In genomic region chr7:129383542-129384132, GRCh38 we compare ENCODE assay signal across 28 cellular contexts.
"Had no signal": no experiment of that assay in that cellular context is flagged by ENCODE, and none has a peak within 500 bp of the region (broad histone marks: within the 10 kb centered on the region; RNA-seq: fewer than 3 reads in every experiment).

No MANE protein-coding gene starts in this region.

- H3K36me3 ChIP-seq: prostate gland, right atrium auricular region had no signal

- H3K4me1 Mint-ChIP-seq: immature natural killer cell; mesothelial cell of epicardium; naive B cell; nephron progenitor cell; stimulated activated memory B cell treated with anti-CD40 and anti-IgM and Interleukin-4, amounts not matched to agents 10 μg/mL and 1 μg/mL and 100 μg/mL, for 72 hours had no signal

- H3K9me3 Mint-ChIP-seq: effector memory CD8-positive, alpha-beta T cell; immature natural killer cell; mesothelial cell of epicardium; naive B cell; nephron progenitor cell; stimulated activated memory B cell treated with anti-CD40 and anti-IgM and Interleukin-4, amounts not matched to agents 10 μg/mL and 1 μg/mL and 100 μg/mL, for 72 hours; type B pancreatic cell had no signal

- DNase-seq: cortex of kidney; effector memory CD8-positive, alpha-beta T cell; erythroblast; hypothalamus; immature natural killer cell; islet precursor cell; kidney glomerular epithelial cell; left colon; left ventricle myocardium superior; mesenchymal stem cell; mucosa of descending colon; naive B cell; nephron progenitor cell; nucleus accumbens; sigmoid colon; stimulated activated CD4-positive, alpha-beta T cell treated with anti-CD3 and anti-CD28 coated beads, Interleukin-2, amount 100 ng/mL, for 24 hours; stimulated activated CD4-positive, alpha-beta T cell treated with anti-CD3 and anti-CD28 coated beads, Interleukin-4, amount 100 ng/mL, for 24 hours; stimulated activated naive CD8-positive, alpha-beta T cell treated with anti-CD3 and anti-CD28 coated beads, Interleukin-15, Interleukin-2, amounts not matched to agents 100 U/mL and 50 U/mL, for 24 hours; substantia nigra; testis; tibial artery had no signal

- H3K4me3 ChIP-seq: lung, mucosa of descending colon, prostate gland, right atrium auricular region, sigmoid colon, testis, tibial artery had no signal

- H3K27me3 Mint-ChIP-seq: effector memory CD8-positive, alpha-beta T cell; naive B cell; stimulated activated memory B cell treated with anti-CD40 and anti-IgM and Interleukin-4, amounts not matched to agents 10 μg/mL and 1 μg/mL and 100 μg/mL, for 72 hours; type B pancreatic cell had no signal

- H3K27ac Mint-ChIP-seq: effector memory CD8-positive, alpha-beta T cell; immature natural killer cell; mesothelial cell of epicardium; nephron progenitor cell; stimulated activated memory B cell treated with anti-CD40 and anti-IgM and Interleukin-4, amounts not matched to agents 10 μg/mL and 1 μg/mL and 100 μg/mL, for 72 hours; type B pancreatic cell had no signal

- H3K9me3 ChIP-seq: mucosa of descending colon, prostate gland, right atrium auricular region, sigmoid colon, testis, tibial artery had no signal

- H3K27me3 ChIP-seq: right atrium auricular region, sigmoid colon, testis, tibial artery had no signal

- H3K27ac ChIP-seq: prostate gland, right atrium auricular region, sigmoid colon, testis, tibial artery had no signal

- FAIRE-seq: endometrium had no signal

- H3K4me3 Mint-ChIP-seq: effector memory CD8-positive, alpha-beta T cell; immature natural killer cell; mesothelial cell of epicardium; nephron progenitor cell; stimulated activated memory B cell treated with anti-CD40 and anti-IgM and Interleukin-4, amounts not matched to agents 10 μg/mL and 1 μg/mL and 100 μg/mL, for 72 hours; type B pancreatic cell had no signal

- ATAC-seq: effector memory CD8-positive, alpha-beta T cell; left colon; left ventricle myocardium superior; mucosa of descending colon; stimulated activated memory B cell treated with anti-CD40 and anti-IgM and Interleukin-4, amounts not matched to agents 10 μg/mL and 1 μg/mL and 100 μg/mL, for 72 hours; stimulated activated naive CD8-positive, alpha-beta T cell treated with anti-CD3 and anti-CD28 coated beads, Interleukin-15, Interleukin-2, amounts not matched to agents 100 U/mL and 50 U/mL, for 24 hours had no signal

- H3K4me1 ChIP-seq: prostate gland, right atrium auricular region, sigmoid colon, testis, tibial artery had no signal
